Comparison of ENCODE assay signal across 22 cellular contexts in genomic region chr1:47813970-47814369, GRCh38.
"Had no signal": no experiment of that assay in that cellular context is flagged by ENCODE, and none has a peak within 500 bp of the region (broad histone marks: within the 10 kb centered on the region; RNA-seq: fewer than 3 reads in every experiment).

No MANE protein-coding gene starts in this region.

- H3K27ac ChIP-seq: colonic mucosa, hepatocyte, left ventricle myocardium inferior, parathyroid adenoma, prostate gland, thyroid gland, upper lobe of left lung, uterus had no signal

- ATAC-seq: natural killer cell had no signal

- H3K4me1 ChIP-seq: colonic mucosa, parathyroid adenoma, prostate gland, sigmoid colon, thyroid gland, uterus had no signal

- H3K9me3 Mint-ChIP-seq: natural killer cell had no signal

- H3K36me3 ChIP-seq: colonic mucosa, left ventricle myocardium inferior, prostate gland, sigmoid colon, thyroid gland, upper lobe of left lung, uterus had no signal

- DNase-seq: colonic mucosa; dermis blood vessel endothelial cell; erythroblast; foreskin melanocyte; head of caudate nucleus; kidney; left cardiac atrium; left ventricle myocardium inferior; mesenchymal stem cell; natural killer cell; sigmoid colon; small intestine; stimulated activated CD4-positive, alpha-beta T cell treated with anti-CD3 and anti-CD28 coated beads, Interleukin-12 subunit alpha, Interleukin-12 subunit beta, amount 100 ng/mL, for 4 hours; stimulated activated naive CD4-positive, alpha-beta T cell; thyroid gland; upper lobe of left lung; uterus had no signal

- H3K4me3 Mint-ChIP-seq: natural killer cell had no signal

- H3K9me3 ChIP-seq: colonic mucosa, left ventricle myocardium inferior, prostate gland, sigmoid colon, thyroid gland, upper lobe of left lung, uterus had no signal

- H3K27me3 ChIP-seq: colonic mucosa, hepatocyte, sigmoid colon, thyroid gland, upper lobe of left lung, uterus had no signal

- H3K36me3 Mint-ChIP-seq: natural killer cell had no signal

- H3K4me3 ChIP-seq: colonic mucosa, hepatocyte, left ventricle myocardium inferior, lung, prostate gland, sigmoid colon, thyroid gland, upper lobe of left lung, uterus had no signal

- H3K4me2 ChIP-seq: hepatocyte had no signal

- H3K4me1 Mint-ChIP-seq: natural killer cell had no signal

- H2AFZ ChIP-seq: hepatocyte, parathyroid adenoma had no signal

- FAIRE-seq: endothelial cell of umbilical vein, kidney, small intestine had no signal

- H3K79me2 ChIP-seq: hepatocyte, parathyroid adenoma had no signal

- H3K27ac Mint-ChIP-seq: natural killer cell had no signal

- H3K9ac ChIP-seq: parathyroid adenoma had no signal
